Comparison of ENCODE assay signal across 30 cellular contexts in genomic region chr2:118875298-118875697, GRCh38. TPM values are rescaled to one million over a fixed set of nuclear protein-coding genes. Genes with fewer than 3 reads are reported as not detected.
"Had no signal": no experiment of that assay in that cellular context is flagged by ENCODE, and none has a peak within 500 bp of the region (broad histone marks: within the 10 kb centered on the region; RNA-seq: fewer than 3 reads in every experiment).

No MANE protein-coding gene starts in this region.

- H3K4me3 ChIP-seq: ascending aorta, breast epithelium, coronary artery, dorsolateral prefrontal cortex, esophagus squamous epithelium, heart left ventricle had no signal

- H3K36me3 ChIP-seq: ascending aorta, breast epithelium, esophagus squamous epithelium, heart left ventricle had no signal

- H3K27me3 ChIP-seq: ascending aorta had no signal

- H3K27ac ChIP-seq: ascending aorta, breast epithelium, coronary artery, dorsolateral prefrontal cortex, esophagus squamous epithelium, heart left ventricle had no signal

- DNase-seq: activated CD4-positive, alpha-beta memory T cell treated with anti-CD3 and anti-CD28 coated beads, Interleukin-2, amount 10 ng/mL, durations not matched to agents 7 days and 5 days; activated CD4-positive, alpha-beta T cell treated with anti-CD3 and anti-CD28 coated beads for 4 hours; activated CD4-positive, alpha-beta T cell treated with anti-CD3 and anti-CD28 coated beads, Interleukin-2, amount 10 ng/mL, durations not matched to agents 7 days and 5 days; activated CD4-positive, alpha-beta T cell treated with anti-CD3 and anti-CD28 coated beads, Interleukin-2, amount 50 U/mL, for 4 hours; activated CD4-positive, CD25-positive, alpha-beta regulatory T cell; activated CD4-positive, CD25-positive, alpha-beta regulatory T cell treated with anti-CD3 and anti-CD28 coated beads, Interleukin-2, amount 50 U/mL, for 72 hours; activated CD8-positive, alpha-beta memory T cell treated with anti-CD3 and anti-CD28 coated beads, Interleukin-2, amount 50 U/mL, for 48 hours; activated gamma-delta T cell; activated naive CD4-positive, alpha-beta T cell; activated naive CD4-positive, alpha-beta T cell treated with anti-CD3 and anti-CD28 coated beads, Interleukin-2, amount 10 ng/mL, durations not matched to agents 7 days and 5 days; activated naive CD8-positive, alpha-beta T cell treated with anti-CD3 and anti-CD28 coated beads, Interleukin-2, amount 10 ng/mL, durations not matched to agents 7 days and 5 days; activated T-cell treated with anti-CD3 and anti-CD28 coated beads for 4 hours; activated T-cell treated with anti-CD3 and anti-CD28 coated beads, Interleukin-2, amount 50 U/mL, for 24 hours; activated T-cell treated with anti-CD3 and anti-CD28 coated beads, Interleukin-2, amount 50 U/mL, for 72 hours; dorsolateral prefrontal cortex; effector memory CD4-positive, alpha-beta T cell; endodermal cell; erythroblast; esophagus squamous epithelium; glutamatergic neuron; heart left ventricle; T-helper 2 cell had no signal

- H3K9me3 ChIP-seq: ascending aorta, breast epithelium, esophagus squamous epithelium, heart left ventricle had no signal

- ATAC-seq: activated naive CD4-positive, alpha-beta T cell treated with anti-CD3 and anti-CD28 coated beads, Interleukin-2, amount 50 U/mL, for 72 hours; activated T-cell treated with anti-CD3 and anti-CD28 coated beads, Interleukin-2, amount 50 U/mL, for 72 hours; heart left ventricle had no signal

- H3K4me1 ChIP-seq: ascending aorta, breast epithelium, esophagus squamous epithelium, heart left ventricle had no signal

RNA-seq across cellular contexts. Expression of gene EN1, which starts 27.9 kb away (rescaled TPM):
- total RNA-seq: activated CD4-positive, alpha-beta memory T cell treated with anti-CD3 and anti-CD28 coated beads, Interleukin-2, amount 10 ng/mL, durations not matched to agents 7 days and 5 days; activated CD4-positive, alpha-beta T cell treated with anti-CD3 and anti-CD28 coated beads, Interleukin-2, amount 10 ng/mL, durations not matched to agents 7 days and 5 days; activated naive CD4-positive, alpha-beta T cell treated with anti-CD3 and anti-CD28 coated beads, Interleukin-2, amount 50 U/mL, for 72 hours; activated naive CD8-positive, alpha-beta T cell treated with anti-CD3 and anti-CD28 coated beads, Interleukin-2, amount 10 ng/mL, durations not matched to agents 7 days and 5 days; activated T-cell treated with anti-CD3 and anti-CD28 coated beads, Interleukin-2, amount 50 U/mL, for 72 hours; ascending aorta; endodermal cell; esophagus squamous epithelium; fibroblast of lung; fibroblast of villous mesenchyme; frontal cortex; T-helper 1 cell treated with Interleukin-12 subunit alpha and Interleukin-12 subunit beta and Interleukin-4 antibody, amounts not matched to agents 30 ng/mL and 1 ng/mL, for 36 hours had no signal
